In the genomic region with DNA sequence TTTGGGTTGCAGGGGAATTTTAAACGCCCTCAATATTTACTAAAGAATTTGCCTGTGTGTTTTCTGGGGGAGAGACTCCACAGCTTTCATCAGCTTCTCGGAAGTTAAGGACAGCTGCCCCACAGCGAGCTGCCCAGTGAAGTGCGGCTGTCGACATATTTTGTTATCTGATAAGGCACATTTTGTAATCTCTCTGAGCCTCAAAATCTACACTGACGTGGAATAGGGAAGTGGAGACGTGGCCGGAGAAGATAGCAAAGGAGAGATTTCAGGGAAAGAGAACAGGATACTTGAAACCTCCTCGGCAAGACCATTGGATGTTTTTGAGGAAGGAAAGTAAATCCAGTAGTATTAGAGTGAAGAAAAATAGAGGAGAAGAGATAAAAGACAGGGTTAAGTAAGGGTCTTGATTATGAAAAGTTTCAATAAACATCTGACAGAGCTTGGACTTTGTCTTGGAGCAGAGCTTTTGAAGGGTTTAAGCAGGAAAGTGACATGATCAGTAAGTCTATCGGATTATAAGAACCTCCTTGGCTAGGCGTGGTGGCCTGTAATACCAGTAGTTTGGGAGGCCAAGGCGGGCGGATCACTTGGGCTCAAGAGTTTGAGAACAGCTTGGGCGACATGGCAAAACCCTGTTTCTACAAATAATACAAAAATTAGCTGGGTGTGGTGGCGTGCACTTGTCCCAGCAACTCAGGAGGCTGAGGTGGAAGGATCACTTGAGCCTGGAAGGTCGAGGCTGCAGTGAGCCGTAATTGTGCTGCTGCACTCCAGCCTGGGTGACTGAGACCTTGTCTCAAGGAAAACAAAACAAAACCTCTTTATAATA, we compare ENCODE assay signal across 1 cellular context.
TF ChIP-seq lines count a peak whose summit lies in the region.

No MANE protein-coding gene starts in this region.

TF ChIP-seq in H1, 55 proteins besides CTCF, POLR2A, EP300 and RAD21:
- TF ChIP-seq BCL11A (IDR thresholded peaks at IDR 0.05; ENCODE audit: low read depth in 2 of 2, low read length in 2 of 2), result no peak
- TF ChIP-seq, protein P1, sequence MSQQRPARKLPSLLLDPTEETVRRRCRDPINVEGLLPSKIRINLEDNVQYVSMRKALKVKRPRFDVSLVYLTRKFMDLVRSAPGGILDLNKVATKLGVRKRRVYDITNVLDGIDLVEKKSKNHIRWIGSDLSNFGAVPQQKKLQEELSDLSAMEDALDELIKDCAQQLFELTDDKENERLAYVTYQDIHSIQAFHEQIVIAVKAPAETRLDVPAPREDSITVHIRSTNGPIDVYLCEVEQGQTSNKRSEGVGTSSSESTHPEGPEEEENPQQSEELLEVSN (IDR thresholded peaks at IDR 0.05), result no peak
- TF ChIP-seq SP1 (IDR thresholded peaks at IDR 0.05; ENCODE audit: low read depth, low read length), result no peak
- peak; percentile 19 for TF ChIP-seq SAP30 (IDR thresholded peaks at IDR 0.05; ENCODE audit: insufficient read depth, insufficient replicate concordance, low read length)
